ENCODE assay signal across 10 cellular contexts in genomic region chr22:24284747-24285203, GRCh38. TPM values are rescaled to one million over a fixed set of nuclear protein-coding genes. Genes with fewer than 3 reads are reported as not detected.
DNase-seq lines count a peak whose midpoint lies in the region; ATAC-seq and TF ChIP-seq lines count a peak whose summit lies in the region.
"Had no signal": no experiment of that assay in that cellular context is flagged by ENCODE, and none has a peak within 500 bp of the region (broad histone marks: within the 10 kb centered on the region; RNA-seq: fewer than 3 reads in every experiment).

No MANE protein-coding gene starts in this region.

- no peaks in the 10 kb centered on the region for H3K9me3 Mint-ChIP-seq in activated T-cell treated with anti-CD3 and anti-CD28 coated beads, Interleukin-2, amount 50 U/mL, for 72 hours
- no peaks in the 10 kb centered on the region for H3K9me3 Mint-ChIP-seq in T-helper 1 cell treated with Interleukin-12 subunit alpha and Interleukin-12 subunit beta and Interleukin-4 antibody, amounts not matched to agents 30 μg/mL and 1 μg/mL, for 36 hours
- H3K9me3 Mint-ChIP-seq in stimulated activated effector memory CD8-positive, alpha-beta T cell treated with anti-CD3 and anti-CD28 coated beads, Interleukin-12 subunit alpha, Interleukin-12 subunit beta, amount 100 ng/mL, for 72 hours: no peaks in the 10 kb centered on the region

- H3K27me3 Mint-ChIP-seq in activated T-cell treated with anti-CD3 and anti-CD28 coated beads, Interleukin-2, amount 50 U/mL, for 72 hours (ENCODE audit: low read depth): no peaks in the 10 kb centered on the region
- peaks cover 12% of the 10 kb centered on the region for H3K27me3 Mint-ChIP-seq in T-helper 1 cell treated with Interleukin-12 subunit alpha and Interleukin-12 subunit beta and Interleukin-4 antibody, amounts not matched to agents 30 μg/mL and 1 μg/mL, for 36 hours (ENCODE audit: low read depth)

- H3K4me1 Mint-ChIP-seq in activated T-cell treated with anti-CD3 and anti-CD28 coated beads, Interleukin-2, amount 50 U/mL, for 72 hours (ENCODE audit: low read depth): peaks cover 62% of the 10 kb centered on the region
- peaks cover 26% of the 10 kb centered on the region for H3K4me1 Mint-ChIP-seq in T-helper 1 cell treated with Interleukin-12 subunit alpha and Interleukin-12 subunit beta and Interleukin-4 antibody, amounts not matched to agents 30 μg/mL and 1 μg/mL, for 36 hours (ENCODE audit: low read depth)
- H3K4me1 Mint-ChIP-seq in stimulated activated effector memory CD8-positive, alpha-beta T cell treated with anti-CD3 and anti-CD28 coated beads, Interleukin-12 subunit alpha, Interleukin-12 subunit beta, amount 100 ng/mL, for 72 hours: peaks cover 47% of the 10 kb centered on the region

- peak; percentile 69 to 78 for ATAC-seq in activated T-cell treated with anti-CD3 and anti-CD28 coated beads, Interleukin-2, amount 50 U/mL, for 72 hours (replicated peaks in 1 of 2)
- ATAC-seq in stimulated activated effector memory CD8-positive, alpha-beta T cell treated with anti-CD3 and anti-CD28 coated beads, Interleukin-12 subunit alpha, Interleukin-12 subunit beta, amount 100 ng/mL, for 72 hours: peak; percentile 69
- ATAC-seq in GM19397 (IDR thresholded peaks at IDR 0.05; ENCODE audit: unreplicated experiment) (no peak), HG03571 (IDR thresholded peaks at IDR 0.05; ENCODE audit: unreplicated experiment) (no peak)

- no peak overlapping the region for H3K27ac Mint-ChIP-seq in activated T-cell treated with anti-CD3 and anti-CD28 coated beads, Interleukin-2, amount 50 U/mL, for 72 hours
- peak overlapping the region; percentile 18 for H3K27ac Mint-ChIP-seq in T-helper 1 cell treated with Interleukin-12 subunit alpha and Interleukin-12 subunit beta and Interleukin-4 antibody, amounts not matched to agents 30 μg/mL and 1 μg/mL, for 36 hours
- no peak overlapping the region for H3K27ac Mint-ChIP-seq in stimulated activated effector memory CD8-positive, alpha-beta T cell treated with anti-CD3 and anti-CD28 coated beads, Interleukin-12 subunit alpha, Interleukin-12 subunit beta, amount 100 ng/mL, for 72 hours
- H3K27ac Mint-ChIP-seq: neural progenitor cell had no signal

- no peaks in the 10 kb centered on the region for H3K36me3 Mint-ChIP-seq in activated T-cell treated with anti-CD3 and anti-CD28 coated beads, Interleukin-2, amount 50 U/mL, for 72 hours (ENCODE audit: insufficient read depth in 2 of 2)
- peaks cover 16% of the 10 kb centered on the region for H3K36me3 Mint-ChIP-seq in T-helper 1 cell treated with Interleukin-12 subunit alpha and Interleukin-12 subunit beta and Interleukin-4 antibody, amounts not matched to agents 30 μg/mL and 1 μg/mL, for 36 hours (ENCODE audit: low read depth)
- peaks cover 8% of the 10 kb centered on the region for H3K36me3 Mint-ChIP-seq in stimulated activated effector memory CD8-positive, alpha-beta T cell treated with anti-CD3 and anti-CD28 coated beads, Interleukin-12 subunit alpha, Interleukin-12 subunit beta, amount 100 ng/mL, for 72 hours

- H3K4me3 Mint-ChIP-seq in activated T-cell treated with anti-CD3 and anti-CD28 coated beads, Interleukin-2, amount 50 U/mL, for 72 hours: peak overlapping the region; percentile 45 to 59
- H3K4me3 Mint-ChIP-seq in T-helper 1 cell treated with Interleukin-12 subunit alpha and Interleukin-12 subunit beta and Interleukin-4 antibody, amounts not matched to agents 30 μg/mL and 1 μg/mL, for 36 hours: peak overlapping the region; percentile 1
- peak overlapping the region; percentile 32 for H3K4me3 Mint-ChIP-seq in stimulated activated effector memory CD8-positive, alpha-beta T cell treated with anti-CD3 and anti-CD28 coated beads, Interleukin-12 subunit alpha, Interleukin-12 subunit beta, amount 100 ng/mL, for 72 hours
- H3K4me3 Mint-ChIP-seq: neural progenitor cell had no signal

- DNase-seq in activated T-cell treated with anti-CD3 and anti-CD28 coated beads, Interleukin-2, amount 50 U/mL, for 72 hours: no peak
- DNase-seq in activated T-cell treated with anti-CD3 and anti-CD28 coated beads, Interleukin-2, amount 50 U/mL, for 48 hours: no peak
- DNase-seq in fibroblast of mammary gland (ENCODE audit: low read depth): peak; percentile 53
- DNase-seq in stimulated activated effector memory CD8-positive, alpha-beta T cell treated with anti-CD3 and anti-CD28 coated beads, Interleukin-12 subunit alpha, Interleukin-12 subunit beta, amount 100 ng/mL, for 72 hours (ENCODE audit: low spot score in 2 of 2): no peak
- no peak for DNase-seq in H7
- DNase-seq: AML-193 had no signal

- TF ChIP-seq CTCF in fibroblast of mammary gland (conservative IDR thresholded peaks at IDR 0.05; ENCODE audit: control insufficient read depth, insufficient read depth, low read depth, low read length): no peak

- no peaks in the 10 kb centered on the region for H3K27me3 ChIP-seq in H7 (ENCODE audit: control insufficient read depth, insufficient read depth, low read length)
- H3K27me3 ChIP-seq: neural progenitor cell had no signal

- H3K36me3 ChIP-seq in H7 (replicated peaks; ENCODE audit: control insufficient read depth, insufficient read depth, low read length): no peaks in the 10 kb centered on the region; the same call in 1 of the 2 replicates
- H3K36me3 ChIP-seq: neural progenitor cell had no signal

- H3K4me3 ChIP-seq in fibroblast of mammary gland (ENCODE audit: control insufficient read depth, low read depth, low read length) (no peak overlapping the region), H7 (ENCODE audit: insufficient read depth, low read depth, low read length) (no peak overlapping the region)
- H3K4me3 ChIP-seq: neural progenitor cell had no signal

RNA-seq across cellular contexts. Expression of gene SPECC1L, which starts 14.1 kb away (rescaled TPM):
- 10 to 100 TPM; 59.4 to 61.8 TPM for total RNA-seq in activated T-cell treated with anti-CD3 and anti-CD28 coated beads, Interleukin-2, amount 50 U/mL, for 72 hours
- total RNA-seq in H7 (2014; rRNA removed; shearing (Covaris generic)): 23.0 and 27.2 TPM in 2 replicates

RNA-seq across cellular contexts. Expression of gene GGT5, which starts 39.9 kb away (rescaled TPM):
- total RNA-seq in activated T-cell treated with anti-CD3 and anti-CD28 coated beads, Interleukin-2, amount 50 U/mL, for 72 hours: under 1 TPM in 1 of 2 donors, not detected in 1; 0.37 TPM
- total RNA-seq in H7 (2014; rRNA removed; shearing (Covaris generic)): 0.63 TPM in 1 of 2 replicates, not detected in the other

Comparison
In these comparisons a context has a peak if more than half of its experiments do, and no peak if none do; other contexts are left out.
1. ATAC-seq: peak in activated T-cell treated with anti-CD3 and anti-CD28 coated beads, Interleukin-2, amount 50 U/mL, for 72 hours (2 of 2) and stimulated activated effector memory CD8-positive, alpha-beta T cell treated with anti-CD3 and anti-CD28 coated beads, Interleukin-12 subunit alpha, Interleukin-12 subunit beta, amount 100 ng/mL, for 72 hours (single experiment); none in GM19397 (single experiment) and HG03571 (single experiment).
2. H3K4me3 Mint-ChIP-seq: peak in every context shown above with its lines; median percentile 52 in activated T-cell treated with anti-CD3 and anti-CD28 coated beads, Interleukin-2, amount 50 U/mL, for 72 hours; 32 in stimulated activated effector memory CD8-positive, alpha-beta T cell treated with anti-CD3 and anti-CD28 coated beads, Interleukin-12 subunit alpha, Interleukin-12 subunit beta, amount 100 ng/mL, for 72 hours; 1 in T-helper 1 cell treated with Interleukin-12 subunit alpha and Interleukin-12 subunit beta and Interleukin-4 antibody, amounts not matched to agents 30 μg/mL and 1 μg/mL, for 36 hours.